In genomic region chr5:109884676-109885075, GRCh38 we compare ENCODE assay signal across 17 cellular contexts.
DNase-seq lines count a peak whose midpoint lies in the region; ATAC-seq and TF ChIP-seq lines count a peak whose summit lies in the region.
"Had no signal": no experiment of that assay in that cellular context is flagged by ENCODE, and none has a peak within 500 bp of the region (broad histone marks: within the 10 kb centered on the region; RNA-seq: fewer than 3 reads in every experiment).

No MANE protein-coding gene starts in this region.

- H4K8ac ChIP-seq in neuronal stem cell (ENCODE audit: low read depth, low read length): no peak overlapping the region

- no peak overlapping the region for H3K14ac ChIP-seq in neuronal stem cell (ENCODE audit: low read length)

- H3K36me3 ChIP-seq in neuronal stem cell (replicated peaks in 1 of 2; ENCODE audit: control insufficient read depth in 2 of 2, insufficient read depth in 2 of 2, low read length in 2 of 2) (no peaks in the 10 kb centered on the region), sigmoid colon (no peaks in the 10 kb centered on the region)
- no peaks in the 10 kb centered on the region for H3K36me3 ChIP-seq in effector memory CD4-positive, alpha-beta T cell (ENCODE audit: control insufficient read depth, insufficient read depth, low read length)
- H3K36me3 ChIP-seq: BLaER1 treated with 17β-estradiol and CSF1 and Interleukin-3, amounts not matched to agents 10 nM and 100 nM had no signal

- no peak overlapping the region for H3K9ac ChIP-seq in neuronal stem cell (ENCODE audit: low read depth, low read length, poor library complexity)
- H3K9ac ChIP-seq: BLaER1 treated with 17β-estradiol and CSF1 and Interleukin-3, amounts not matched to agents 10 nM and 100 nM had no signal

- no peak for TF ChIP-seq EP300 in sigmoid colon (IDR thresholded peaks at IDR 0.05)

- no peak overlapping the region for H2AFZ ChIP-seq in neuronal stem cell (ENCODE audit: low read length)

- H2BK120ac ChIP-seq in neuronal stem cell (ENCODE audit: low read depth, low read length): no peak overlapping the region

- ATAC-seq in HG03159 (IDR thresholded peaks at IDR 0.05; ENCODE audit: unreplicated experiment): no peak
- ATAC-seq: A549; CD8-positive, alpha-beta T cell had no signal

- H3K27me3 ChIP-seq in neuronal stem cell (ENCODE audit: control insufficient read depth in 3 of 3, insufficient read depth in 3 of 3, low read depth in 1 of 3, low read length in 3 of 3): no peaks in the 10 kb centered on the region
- no peaks in the 10 kb centered on the region for H3K27me3 ChIP-seq in sigmoid colon
- no peaks in the 10 kb centered on the region for H3K27me3 ChIP-seq in effector memory CD4-positive, alpha-beta T cell (replicated peaks; ENCODE audit: control insufficient read depth, insufficient read depth, low read length, poor library complexity, severe bottlenecking)
- H3K27me3 ChIP-seq: BLaER1 treated with 17β-estradiol and CSF1 and Interleukin-3, amounts not matched to agents 10 nM and 100 nM had no signal

- H3K4ac ChIP-seq in neuronal stem cell (ENCODE audit: low read length): no peak overlapping the region

- no peak overlapping the region for H3K23ac ChIP-seq in neuronal stem cell (ENCODE audit: low read depth, low read length, poor library complexity)

- TF ChIP-seq CTCF in sigmoid colon (IDR thresholded peaks at IDR 0.05): no peak

- H3K79me1 ChIP-seq in neuronal stem cell (ENCODE audit: low read depth, low read length): no peaks in the 10 kb centered on the region

- H3K18ac ChIP-seq in neuronal stem cell (ENCODE audit: low read length): peak overlapping the region; percentile 9

- no peak overlapping the region for H2BK5ac ChIP-seq in neuronal stem cell (ENCODE audit: low read length)

- no peak overlapping the region for H4K91ac ChIP-seq in neuronal stem cell (ENCODE audit: low read depth, low read length, poor library complexity)

- H3K27ac ChIP-seq in neuronal stem cell (replicated peaks; ENCODE audit: low read length): no peak overlapping the region
- no peak overlapping the region for H3K27ac ChIP-seq in sigmoid colon
- H3K27ac ChIP-seq in effector memory CD4-positive, alpha-beta T cell (ENCODE audit: insufficient read depth, low read length, poor library complexity, severe bottlenecking): no peak overlapping the region
- H3K27ac ChIP-seq: 22Rv1; A549; BLaER1 treated with 17β-estradiol and CSF1 and Interleukin-3, amounts not matched to agents 10 nM and 100 nM; C4-2B had no signal

- DNase-seq in activated gamma-delta T cell (lab: John Stamatoyannopoulos, UW) (peak; percentile 8), activated gamma-delta T cell treated with Interleukin-2 at 50 U/mL for 16 hours (no peak), neuronal stem cell (ENCODE audit: low spot score) (no peak), sigmoid colon (peak; percentile 55)
- no peak for DNase-seq in effector memory CD4-positive, alpha-beta T cell
- DNase-seq: AML-193; Caco-2; Calu3; CD4-positive, alpha-beta T cell; CD8-positive, alpha-beta T cell; DMS79 treated with DMSO at 0.1 percent for 48 hours; GF-D8 had no signal

- peaks cover 0 to 19% of the 10 kb centered on the region in 2 donors for H3K4me1 ChIP-seq in neuronal stem cell (ENCODE audit: control insufficient read depth in 2 of 2, insufficient read depth in 1 of 2, low read depth in 1 of 2, low read length in 2 of 2)
- H3K4me1 ChIP-seq in sigmoid colon: no peaks in the 10 kb centered on the region
- no peaks in the 10 kb centered on the region for H3K4me1 ChIP-seq in effector memory CD4-positive, alpha-beta T cell (ENCODE audit: control insufficient read depth, insufficient read depth, low read length, poor library complexity, severe bottlenecking)
- H3K4me1 ChIP-seq: A549, Caco-2 had no signal

- H2AK5ac ChIP-seq in neuronal stem cell (ENCODE audit: low read depth, low read length): no peak overlapping the region

- no peak overlapping the region for H3K4me2 ChIP-seq in neuronal stem cell (ENCODE audit: insufficient read depth, low read length, poor library complexity, severe bottlenecking)
- H3K4me2 ChIP-seq: A549; BLaER1 treated with 17β-estradiol and CSF1 and Interleukin-3, amounts not matched to agents 10 nM and 100 nM had no signal

- TF ChIP-seq POLR2A in sigmoid colon (IDR thresholded peaks at IDR 0.05): no peak

- no CpG with 5 or more reads among the region's 20 CpGs for WGBS in neuronal stem cell (ENCODE audit: extremely low coverage in 2 of 2, insufficient read length in 2 of 2, insufficient replicate concordance in 1 of 2), 2 donors
- 96% methylated on average over 20 of the region's 20 CpGs for WGBS in sigmoid colon, 2 donors

- intact Hi-C loops in sigmoid colon (cut with DNase I): no loop called here

- no peak overlapping the region for H2BK15ac ChIP-seq in neuronal stem cell (ENCODE audit: low read length)

- no peak overlapping the region for H2BK12ac ChIP-seq in neuronal stem cell (ENCODE audit: low read length)

- peak overlapping the region in 1 of 2 donors; percentile 51 for H3K4me3 ChIP-seq in neuronal stem cell (ENCODE audit: low read length in 2 of 2)
- H3K4me3 ChIP-seq in sigmoid colon: no peak overlapping the region
- H3K4me3 ChIP-seq in effector memory CD4-positive, alpha-beta T cell (ENCODE audit: insufficient read depth, low read depth, low read length, poor library complexity, severe bottlenecking): no peak overlapping the region
- H3K4me3 ChIP-seq: A549; BLaER1 treated with 17β-estradiol and CSF1 and Interleukin-3, amounts not matched to agents 10 nM and 100 nM had no signal

- H3K9me3 ChIP-seq in neuronal stem cell (replicated peaks in 1 of 2; ENCODE audit: control insufficient read depth in 2 of 2, insufficient read depth in 1 of 2, low read depth in 1 of 2, low read length in 2 of 2): no peaks in the 10 kb centered on the region
- H3K9me3 ChIP-seq in sigmoid colon: no peaks in the 10 kb centered on the region
- H3K9me3 ChIP-seq in effector memory CD4-positive, alpha-beta T cell (ENCODE audit: control insufficient read depth, low read length): no peaks in the 10 kb centered on the region
- H3K9me3 ChIP-seq: A549, Caco-2 had no signal

Comparison
In these comparisons a context has a peak if more than half of its experiments do, and no peak if none do; other contexts are left out.
1. DNase-seq: peak in activated gamma-delta T cell (single experiment) and sigmoid colon (single experiment); none in activated gamma-delta T cell treated with Interleukin-2 at 50 U/mL for 16 hours (single experiment), neuronal stem cell (single experiment) and effector memory CD4-positive, alpha-beta T cell (0 of 3).